Comparison of ENCODE assay signal across 12 cellular contexts in the genomic region with DNA sequence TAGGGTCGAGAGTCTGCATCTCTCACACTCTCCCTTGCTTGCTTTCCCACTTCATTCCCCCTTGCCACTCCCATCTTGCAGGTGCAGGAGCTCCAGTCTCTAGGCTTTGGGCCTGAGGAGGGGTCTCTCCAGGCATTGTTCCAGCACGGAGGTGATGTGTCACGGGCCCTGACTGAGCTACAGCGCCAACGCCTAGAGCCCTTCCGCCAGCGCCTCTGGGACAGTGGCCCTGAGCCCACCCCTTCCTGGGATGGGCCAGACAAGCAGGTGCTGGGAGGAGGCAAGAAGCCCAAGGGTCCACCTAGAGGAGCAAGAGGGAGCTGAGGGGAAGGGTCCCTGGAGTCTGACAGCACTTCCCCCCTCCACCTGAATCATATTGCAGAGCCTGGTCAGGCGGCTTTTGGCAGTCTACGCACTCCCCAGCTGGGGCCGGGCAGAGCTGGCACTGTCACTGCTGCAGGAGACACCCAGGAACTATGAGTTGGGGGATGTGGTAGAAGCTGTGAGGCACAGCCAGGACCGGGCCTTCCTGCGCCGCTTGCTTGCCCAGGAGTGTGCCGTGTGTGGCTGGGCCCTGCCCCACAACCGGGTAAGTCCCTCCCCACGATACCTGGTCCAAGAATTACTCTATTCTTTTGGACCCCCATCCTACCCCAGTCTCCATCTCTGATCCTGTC. TPM values are rescaled to one million over a fixed set of nuclear protein-coding genes. Genes with fewer than 3 reads are reported as not detected.
DNase-seq lines count a peak whose midpoint lies in the region; ATAC-seq and TF ChIP-seq lines count a peak whose summit lies in the region.
"Had no signal": no experiment of that assay in that cellular context is flagged by ENCODE, and none has a peak within 500 bp of the region (broad histone marks: within the 10 kb centered on the region; RNA-seq: fewer than 3 reads in every experiment).

No MANE protein-coding gene starts in this region.

- H3K27me3 Mint-ChIP-seq in chondrocyte (ENCODE audit: low read depth) (no peaks in the 10 kb centered on the region), nephron (ENCODE audit: low read depth) (no peaks in the 10 kb centered on the region)
- no peaks in the 10 kb centered on the region for H3K27me3 Mint-ChIP-seq in activated CD4-positive, alpha-beta T cell treated with anti-CD3 and anti-CD28 coated beads for 36 hours
- H3K27me3 Mint-ChIP-seq: IgD-negative memory B cell had no signal

- POLR2A ChIA-PET in activated CD4-positive, alpha-beta T cell treated with anti-CD3 and anti-CD28 coated beads for 36 hours (lab: Charles Lee), result interaction anchor here (0.8 to 1.2 kb wide), 3 partner anchors 8 to 10 kb away, joined by 3 to 5 read pairs (median 4); partner anchors contain the start of genes EMC9 and IRF9

- peak; percentile 21 for DNase-seq in left cardiac atrium
- DNase-seq in left ventricle myocardium superior, result no peak
- peak; percentile 82 for DNase-seq in chondrocyte (ENCODE audit: low spot score)
- DNase-seq in activated CD4-positive, alpha-beta T cell treated with anti-CD3 and anti-CD28 coated beads for 36 hours, result no peak
- no peak for DNase-seq in NCI-H748 treated with DMSO at 0.1 percent for 48 hours (lab: John Stamatoyannopoulos, UW)
- DNase-seq: DMS 273 treated with DMSO at 0.1 percent for 48 hours had no signal

- no peak overlapping the region for H3K27ac Mint-ChIP-seq in chondrocyte (ENCODE audit: unreplicated experiment)
- no peak overlapping the region for H3K27ac Mint-ChIP-seq in nephron
- no peak overlapping the region for H3K27ac Mint-ChIP-seq in activated CD4-positive, alpha-beta T cell treated with anti-CD3 and anti-CD28 coated beads for 36 hours
- H3K27ac Mint-ChIP-seq: IgD-negative memory B cell had no signal

- H3K4me3 Mint-ChIP-seq in chondrocyte (ENCODE audit: unreplicated experiment) (no peak overlapping the region), nephron (peak overlapping the region; percentile 21 to 62 (median 52))
- H3K4me3 Mint-ChIP-seq in activated CD4-positive, alpha-beta T cell treated with anti-CD3 and anti-CD28 coated beads for 36 hours, result no peak overlapping the region
- H3K4me3 Mint-ChIP-seq: CD14-positive monocyte had no signal

- CTCF ChIA-PET in activated CD4-positive, alpha-beta T cell treated with anti-CD3 and anti-CD28 coated beads for 36 hours (lab: Charles Lee), result interaction anchor here (2.4 to 2.7 kb wide), 2 partner anchors 9 to 43 kb away, joined by 10 to 21 read pairs; partner anchors contain the start of gene IRF9

- peaks cover 17% of the 10 kb centered on the region for H3K4me1 Mint-ChIP-seq in chondrocyte (ENCODE audit: low read depth)
- H3K4me1 Mint-ChIP-seq in nephron, result peaks cover 6% of the 10 kb centered on the region
- peaks cover 25% of the 10 kb centered on the region for H3K4me1 Mint-ChIP-seq in activated CD4-positive, alpha-beta T cell treated with anti-CD3 and anti-CD28 coated beads for 36 hours

- no peak for TF ChIP-seq CTCF in chondrocyte (IDR thresholded peaks at IDR 0.05)
- TF ChIP-seq CTCF in nephron (IDR thresholded peaks at IDR 0.05; ENCODE audit: unreplicated experiment in 3 of 3), result no peak

- intact Hi-C loops in left cardiac atrium (cut with DNase I), result no loop called here
- intact Hi-C loops in left ventricle myocardium superior (cut with micrococcal nuclease), result no loop called here
- intact Hi-C loops in activated CD4-positive, alpha-beta T cell treated with anti-CD3 and anti-CD28 coated beads for 36 hours (cut with DNase I, micrococcal nuclease), result no loop called here

- ATAC-seq in left cardiac atrium, result no peak
- no peak for ATAC-seq in left ventricle myocardium superior
- ATAC-seq in activated CD4-positive, alpha-beta T cell treated with anti-CD3 and anti-CD28 coated beads for 36 hours, result no peak
- no peak for ATAC-seq in HG02610 (IDR thresholded peaks at IDR 0.05; ENCODE audit: unreplicated experiment)
- ATAC-seq: A549, HCT116 had no signal

- H3K36me3 Mint-ChIP-seq in chondrocyte (ENCODE audit: low read depth), result peaks cover 20% of the 10 kb centered on the region
- peaks cover 40% of the 10 kb centered on the region for H3K36me3 Mint-ChIP-seq in nephron (ENCODE audit: low read depth)
- H3K36me3 Mint-ChIP-seq in activated CD4-positive, alpha-beta T cell treated with anti-CD3 and anti-CD28 coated beads for 36 hours (ENCODE audit: low read depth), result peaks cover 56% of the 10 kb centered on the region

- no peaks in the 10 kb centered on the region for H3K9me3 Mint-ChIP-seq in chondrocyte (ENCODE audit: low read depth)
- H3K9me3 Mint-ChIP-seq in nephron, result no peaks in the 10 kb centered on the region
- H3K9me3 Mint-ChIP-seq in activated CD4-positive, alpha-beta T cell treated with anti-CD3 and anti-CD28 coated beads for 36 hours (ENCODE audit: low read depth), result no peaks in the 10 kb centered on the region
- H3K9me3 Mint-ChIP-seq: CD14-positive monocyte, IgD-negative memory B cell had no signal

RNA-seq across cellular contexts. Expression of gene RNF31, which starts 4.2 kb away (rescaled TPM):
- total RNA-seq in left cardiac atrium (10 to 100 TPM; 31.6 to 41.7 TPM), left ventricle myocardium superior (42.8 TPM), chondrocyte (38.8 to 50.6 TPM (median 45.8 TPM) in 3 replicates)
- total RNA-seq in activated CD4-positive, alpha-beta T cell treated with anti-CD3 and anti-CD28 coated beads for 36 hours, result 10 to 100 TPM; 73.7 to 98.4 TPM

RNA-seq across cellular contexts. Expression of gene PSME2, which starts 5.1 kb away (rescaled TPM):
- total RNA-seq in left cardiac atrium, result 10 to 100 TPM; 65.5 to 84.2 TPM
- 92.6 TPM for total RNA-seq in left ventricle myocardium superior
- 53.6 to 78.7 TPM (median 59.7 TPM) in 3 replicates for total RNA-seq in chondrocyte
- total RNA-seq in activated CD4-positive, alpha-beta T cell treated with anti-CD3 and anti-CD28 coated beads for 36 hours, result 100 to 1,000 TPM; 445 to 459 TPM

RNA-seq across cellular contexts. Expression of gene IRF9, which starts 9.5 kb away (rescaled TPM):
- total RNA-seq in left cardiac atrium, result 10 to 100 TPM; 44.7 to 84.6 TPM
- total RNA-seq in left ventricle myocardium superior, result 27.6 TPM
- total RNA-seq in chondrocyte, result 28.9 to 38.4 TPM (median 37.8 TPM) in 3 replicates
- total RNA-seq in activated CD4-positive, alpha-beta T cell treated with anti-CD3 and anti-CD28 coated beads for 36 hours, result 100 to 1,000 TPM; 172 to 209 TPM

RNA-seq across cellular contexts. Expression of gene EMC9, which starts 10.2 kb away (rescaled TPM):
- total RNA-seq in left cardiac atrium (10 to 100 TPM; 14.3 to 22.0 TPM), left ventricle myocardium superior (16.4 TPM), chondrocyte (14.0 to 15.3 TPM (median 14.8 TPM) in 3 replicates)
- total RNA-seq in activated CD4-positive, alpha-beta T cell treated with anti-CD3 and anti-CD28 coated beads for 36 hours, result 10 to 100 TPM; 36.9 to 46.7 TPM

RNA-seq across cellular contexts. Expression of gene PSME1, which starts 15.5 kb away (rescaled TPM):
- total RNA-seq in left cardiac atrium (100 to 1,000 TPM in 1 of 2 donors, 10 to 100 TPM in 1; 91.6 to 103 TPM), left ventricle myocardium superior (137 TPM), chondrocyte (59.2 to 76.1 TPM (median 64.9 TPM) in 3 replicates)
- 100 to 1,000 TPM; 414 to 418 TPM for total RNA-seq in activated CD4-positive, alpha-beta T cell treated with anti-CD3 and anti-CD28 coated beads for 36 hours

Comparison
In these comparisons a context has a peak if more than half of its experiments do, and no peak if none do; other contexts are left out.
1. DNase-seq: peak in left cardiac atrium (single experiment) and chondrocyte (single experiment); none in left ventricle myocardium superior (single experiment), activated CD4-positive, alpha-beta T cell treated with anti-CD3 and anti-CD28 coated beads for 36 hours (single experiment) and NCI-H748 treated with DMSO at 0.1 percent for 48 hours (single experiment).
2. H3K4me3 Mint-ChIP-seq: peak in nephron (3 of 3); none in chondrocyte (single experiment) and activated CD4-positive, alpha-beta T cell treated with anti-CD3 and anti-CD28 coated beads for 36 hours (single experiment).